In the genomic region with DNA sequence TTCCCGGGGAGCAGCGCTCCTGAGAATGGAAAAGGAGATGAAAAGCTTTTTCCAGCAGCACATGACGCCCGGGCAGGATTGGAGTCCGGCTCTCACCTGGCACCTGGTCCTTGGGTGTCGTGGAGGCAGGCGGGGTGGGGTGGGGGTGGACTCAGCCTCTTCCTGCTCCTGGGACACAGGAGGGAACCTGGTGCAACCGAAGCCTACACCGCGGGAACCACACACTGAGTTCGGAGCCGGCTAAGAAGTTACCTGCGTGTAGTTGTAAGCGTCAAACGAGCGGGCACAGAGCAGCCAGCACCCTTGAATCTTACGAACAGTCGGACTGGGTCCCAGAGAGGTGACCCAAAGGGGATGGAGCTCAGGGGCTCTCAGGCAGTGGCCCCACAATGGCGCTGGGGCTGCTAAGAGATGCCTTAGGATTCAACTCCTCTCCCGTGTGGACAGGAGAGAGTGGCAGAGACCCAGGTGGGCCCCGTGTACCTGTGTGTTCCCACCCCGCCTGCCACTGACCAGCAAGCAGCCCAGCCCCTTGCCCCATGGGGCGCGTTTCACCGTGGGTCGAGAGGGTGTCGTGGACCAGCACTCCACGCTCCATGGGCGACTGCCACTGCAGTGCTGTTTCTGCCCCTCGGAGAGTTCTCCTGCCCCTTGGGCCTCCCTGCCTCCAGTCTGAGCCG, we compare ENCODE assay signal across 33 cellular contexts.
DNase-seq lines count a peak whose midpoint lies in the region; ATAC-seq and TF ChIP-seq lines count a peak whose summit lies in the region.
"Had no signal": no experiment of that assay in that cellular context is flagged by ENCODE, and none has a peak within 500 bp of the region (broad histone marks: within the 10 kb centered on the region; RNA-seq: fewer than 3 reads in every experiment).

No MANE protein-coding gene starts in this region.

- no peak overlapping the region for H3K4me3 ChIP-seq in left ventricle myocardium inferior
- H3K4me3 ChIP-seq in SJCRH30: peak overlapping the region; percentile 3; the same call in 1 of the 2 replicates
- no peak overlapping the region for H3K4me3 ChIP-seq in vagina
- H3K4me3 ChIP-seq: adrenal gland, psoas muscle, tibial nerve had no signal

- TF ChIP-seq POLR2A in vagina (IDR thresholded peaks at IDR 0.05): no peak

- H3K27ac ChIP-seq in left ventricle myocardium inferior (replicated peaks) (no peak overlapping the region), SJCRH30 (peak overlapping the region; percentile 24), vagina (no peak overlapping the region)
- H3K27ac ChIP-seq: adrenal gland, psoas muscle, tibial nerve, WERI-Rb-1 had no signal

- TF ChIP-seq CTCF in left ventricle myocardium inferior (IDR thresholded peaks at IDR 0.05; ENCODE audit: borderline replicate concordance): no peak
- TF ChIP-seq CTCF in vagina (IDR thresholded peaks at IDR 0.05): no peak

- H3K27ac Mint-ChIP-seq in activated T-helper 2 cell treated with anti-CD3 and anti-CD28 coated beads, Interferon-gamma antibody, Interleukin-2, Interleukin-4, amounts not matched to agents 10 μg/mL and 5 μg/mL and 100 μg/mL, durations not matched to agents 14 hours and 24 hours and 36 hours: no peak overlapping the region
- H3K27ac Mint-ChIP-seq: B cell had no signal

- intact Hi-C loops in cardiac septum (cut with DNase I) (no loop called here), left ventricle myocardium inferior (cut with micrococcal nuclease) (no loop called here), vagina (cut with DNase I) (no loop called here)
- intact Hi-C loops in activated T-helper 2 cell treated with anti-CD3 and anti-CD28 coated beads, Interferon-gamma antibody, Interleukin-2, Interleukin-4, amounts not matched to agents 10 μg/mL and 5 μg/mL and 100 μg/mL, durations not matched to agents 14 hours and 24 hours and 36 hours (cut with micrococcal nuclease): no loop called here

- H3K36me3 Mint-ChIP-seq in activated T-helper 2 cell treated with anti-CD3 and anti-CD28 coated beads, Interferon-gamma antibody, Interleukin-2, Interleukin-4, amounts not matched to agents 10 μg/mL and 5 μg/mL and 100 μg/mL, durations not matched to agents 14 hours and 24 hours and 36 hours (ENCODE audit: low read depth): no peaks in the 10 kb centered on the region
- H3K36me3 Mint-ChIP-seq: brain; CD8-positive, alpha-beta memory T cell; immature natural killer cell had no signal

- H3K36me3 ChIP-seq in left ventricle myocardium inferior: no peaks in the 10 kb centered on the region
- H3K36me3 ChIP-seq in SJCRH30: no peaks in the 10 kb centered on the region
- no peaks in the 10 kb centered on the region for H3K36me3 ChIP-seq in vagina
- H3K36me3 ChIP-seq: adrenal gland, tibial nerve, WERI-Rb-1 had no signal

- H3K4me3 Mint-ChIP-seq in activated T-helper 2 cell treated with anti-CD3 and anti-CD28 coated beads, Interferon-gamma antibody, Interleukin-2, Interleukin-4, amounts not matched to agents 10 μg/mL and 5 μg/mL and 100 μg/mL, durations not matched to agents 14 hours and 24 hours and 36 hours (ENCODE audit: low read depth): no peak overlapping the region
- H3K4me3 Mint-ChIP-seq: B cell; brain; CD8-positive, alpha-beta memory T cell; immature natural killer cell had no signal

- peaks cover 10% of the 10 kb centered on the region for H3K4me1 Mint-ChIP-seq in activated T-helper 2 cell treated with anti-CD3 and anti-CD28 coated beads, Interferon-gamma antibody, Interleukin-2, Interleukin-4, amounts not matched to agents 10 μg/mL and 5 μg/mL and 100 μg/mL, durations not matched to agents 14 hours and 24 hours and 36 hours (ENCODE audit: low read depth)
- H3K4me1 Mint-ChIP-seq: brain had no signal

- ATAC-seq in left lobe of liver (no peak), GM21619 (IDR thresholded peaks at IDR 0.05; ENCODE audit: unreplicated experiment) (no peak)
- ATAC-seq: psoas muscle had no signal

- H3K27me3 ChIP-seq in left ventricle myocardium inferior (ENCODE audit: low read depth) (no peaks in the 10 kb centered on the region), SJCRH30 (no peaks in the 10 kb centered on the region), vagina (no peaks in the 10 kb centered on the region)
- H3K27me3 ChIP-seq: adrenal gland, tibial nerve had no signal

- H3K9me3 Mint-ChIP-seq in activated T-helper 2 cell treated with anti-CD3 and anti-CD28 coated beads, Interferon-gamma antibody, Interleukin-2, Interleukin-4, amounts not matched to agents 10 μg/mL and 5 μg/mL and 100 μg/mL, durations not matched to agents 14 hours and 24 hours and 36 hours: no peaks in the 10 kb centered on the region
- H3K9me3 Mint-ChIP-seq: brain; CD8-positive, alpha-beta memory T cell; IgD-negative memory B cell; immature natural killer cell had no signal

- H3K9me3 ChIP-seq in left ventricle myocardium inferior (replicated peaks) (no peaks in the 10 kb centered on the region), SJCRH30 (replicated peaks) (no peaks in the 10 kb centered on the region), vagina (no peaks in the 10 kb centered on the region)
- H3K9me3 ChIP-seq: adrenal gland, psoas muscle, tibial nerve had no signal

- peak; percentile 74 for DNase-seq in cardiac septum (ENCODE audit: low spot score)
- DNase-seq in left ventricle myocardium inferior: no peak
- DNase-seq in SJCRH30: no peak
- peak; percentile 43 for DNase-seq in left lobe of liver (ENCODE audit: low spot score)
- DNase-seq in vagina (ENCODE audit: extremely low spot score in 2 of 2): peak; percentile 81 to 85
- no peak for DNase-seq in hepatic stellate cell (ENCODE audit: low spot score)
- DNase-seq in activated T-helper 2 cell treated with anti-CD3 and anti-CD28 coated beads, Interferon-gamma antibody, Interleukin-2, Interleukin-4, amounts not matched to agents 10 μg/mL and 5 μg/mL and 100 μg/mL, durations not matched to agents 14 hours and 24 hours and 36 hours (ENCODE audit: low spot score): no peak
- DNase-seq: ACHN; activated CD4-positive, alpha-beta T cell treated with anti-CD3 and anti-CD28 coated beads for 48 hours; activated T-cell treated with anti-CD3 and anti-CD28 coated beads, Interleukin-2, amount 50 U/mL, for 48 hours; DMS 273 treated with DMSO at 0.1 percent for 48 hours; HCEC 1CT; hippocampal formation; immature natural killer cell; MV-4-11; NCI-H1436; NCI-H2081 treated with DMSO at 0.1 percent for 48 hours; NCI-H2227 treated with DMSO at 0.1 percent for 48 hours; NCI-H526; NK-92 treated with Interleukin-12 subunit alpha and Interleukin-12 subunit beta, amount 100 ng/mL, for 24 hours; SHP77; stimulated activated CD4-positive, alpha-beta T cell treated with anti-CD3 and anti-CD28 coated beads, Interleukin-4, amount 100 ng/mL, for 1 hour; SW 1271; T1000; WERI-Rb-1 had no signal

- no peaks in the 10 kb centered on the region for H3K27me3 Mint-ChIP-seq in activated T-helper 2 cell treated with anti-CD3 and anti-CD28 coated beads, Interferon-gamma antibody, Interleukin-2, Interleukin-4, amounts not matched to agents 10 μg/mL and 5 μg/mL and 100 μg/mL, durations not matched to agents 14 hours and 24 hours and 36 hours (ENCODE audit: low read depth)
- H3K27me3 Mint-ChIP-seq: B cell; brain; CD8-positive, alpha-beta memory T cell had no signal

- H3K4me1 ChIP-seq in left ventricle myocardium inferior (no peaks in the 10 kb centered on the region), SJCRH30 (peaks cover 7% of the 10 kb centered on the region), vagina (no peaks in the 10 kb centered on the region)
- H3K4me1 ChIP-seq: adrenal gland, psoas muscle, tibial nerve had no signal

Comparison
In these comparisons a context has a peak if more than half of its experiments do, and no peak if none do; other contexts are left out.
1. DNase-seq: peak in cardiac septum (single experiment), left lobe of liver (single experiment) and vagina (2 of 2); none in left ventricle myocardium inferior (single experiment), SJCRH30 (0 of 2), hepatic stellate cell (single experiment) and activated T-helper 2 cell treated with anti-CD3 and anti-CD28 coated beads, Interferon-gamma antibody, Interleukin-2, Interleukin-4, amounts not matched to agents 10 μg/mL and 5 μg/mL and 100 μg/mL, durations not matched to agents 14 hours and 24 hours and 36 hours (single experiment).